17 cellular contexts compared by ENCODE assay signal in the genomic region with DNA sequence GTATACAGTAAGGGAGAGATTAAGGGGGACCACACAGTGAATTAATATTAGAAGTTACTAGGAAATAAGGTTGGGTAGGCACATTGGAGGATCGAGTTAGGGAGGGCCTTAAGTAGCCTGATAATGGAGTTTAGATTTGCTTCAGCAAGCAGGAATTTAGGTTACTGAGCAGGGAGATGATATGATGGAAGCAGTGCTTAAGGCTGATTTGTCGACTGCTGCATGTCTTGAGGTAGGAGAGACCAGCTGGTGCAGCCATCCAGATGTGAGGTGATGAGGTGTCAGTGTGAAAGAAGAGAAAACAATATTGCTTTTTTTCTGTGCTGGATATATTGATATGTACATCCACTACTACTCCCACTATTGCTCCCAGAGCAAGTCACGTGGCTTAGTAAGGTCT. TPM values are rescaled to one million over a fixed set of nuclear protein-coding genes. Genes with fewer than 3 reads are reported as not detected.
DNase-seq lines count a peak whose midpoint lies in the region; ATAC-seq and TF ChIP-seq lines count a peak whose summit lies in the region.
"Had no signal": no experiment of that assay in that cellular context is flagged by ENCODE, and none has a peak within 500 bp of the region (broad histone marks: within the 10 kb centered on the region; RNA-seq: fewer than 3 reads in every experiment).

No MANE protein-coding gene starts in this region.

- H3K27ac ChIP-seq in GM23248 (peak overlapping the region; percentile 98), PC-3 (ENCODE audit: low read length) (peak overlapping the region; percentile 64), foreskin keratinocyte (no peak overlapping the region), left lung (no peak overlapping the region)
- H3K27ac ChIP-seq: RWPE1 had no signal

- no peak overlapping the region for H3K4me3 ChIP-seq in GM23248
- H3K4me3 ChIP-seq in PC-3 (ENCODE audit: low read length): no peak overlapping the region
- no peak overlapping the region for H3K4me3 ChIP-seq in left lung

- no peaks in the 10 kb centered on the region for H3K27me3 Mint-ChIP-seq in endothelial cell (ENCODE audit: unreplicated experiment)

- H3K9me2 ChIP-seq in GM23248 (ENCODE audit: insufficient read depth) (no peaks in the 10 kb centered on the region), PC-3 (replicated peaks; ENCODE audit: low read length) (no peaks in the 10 kb centered on the region)

- H3K9me3 Mint-ChIP-seq in endothelial cell (ENCODE audit: unreplicated experiment): no peaks in the 10 kb centered on the region
- H3K9me3 Mint-ChIP-seq: CD4-positive, alpha-beta T cell had no signal

- H3K4me2 ChIP-seq in GM23248 (ENCODE audit: unreplicated experiment) (peak overlapping the region; percentile 70), PC-3 (ENCODE audit: low read length) (peak overlapping the region; percentile 26; the same call in 1 of the 2 replicates)

- TF ChIP-seq CTCF in PC-3 (conservative IDR thresholded peaks at IDR 0.05; ENCODE audit: low read depth, low read length): no peak
- no peak for TF ChIP-seq CTCF in foreskin keratinocyte (conservative IDR thresholded peaks at IDR 0.05)
- no peak for TF ChIP-seq CTCF in left lung (IDR thresholded peaks at IDR 0.05)
- TF ChIP-seq CTCF in endothelial cell (IDR thresholded peaks at IDR 0.05; ENCODE audit: unreplicated experiment): no peak

- H3K36me3 ChIP-seq in GM23248 (ENCODE audit: low read depth): no peaks in the 10 kb centered on the region
- no peaks in the 10 kb centered on the region for H3K36me3 ChIP-seq in PC-3 (ENCODE audit: low read depth, low read length)
- no peaks in the 10 kb centered on the region for H3K36me3 ChIP-seq in left lung
- H3K36me3 ChIP-seq: BE2C had no signal

- no peak overlapping the region for H3K4me3 Mint-ChIP-seq in endothelial cell (ENCODE audit: unreplicated experiment)
- H3K4me3 Mint-ChIP-seq: CD4-positive, alpha-beta T cell had no signal

- ATAC-seq in PC-3 (no peak), foreskin keratinocyte (peak; percentile 20), left lung (no peak), GM21447 (IDR thresholded peaks at IDR 0.05; ENCODE audit: unreplicated experiment) (no peak)

- H3K9me3 ChIP-seq in GM23248 (ENCODE audit: low read depth): no peaks in the 10 kb centered on the region
- no peaks in the 10 kb centered on the region for H3K9me3 ChIP-seq in PC-3 (ENCODE audit: low read length)
- H3K9me3 ChIP-seq in left lung: no peaks in the 10 kb centered on the region
- H3K9me3 ChIP-seq: BE2C had no signal

- H3K4me1 ChIP-seq in GM23248 (ENCODE audit: insufficient read depth) (peaks cover 33% of the 10 kb centered on the region), PC-3 (ENCODE audit: insufficient read depth, low read length) (peaks cover 24% of the 10 kb centered on the region), foreskin keratinocyte (peaks cover 12% of the 10 kb centered on the region), left lung (no peaks in the 10 kb centered on the region)
- H3K4me1 ChIP-seq: BE2C had no signal

- H3K27me3 ChIP-seq in GM23248 (replicated peaks; ENCODE audit: insufficient read depth) (no peaks in the 10 kb centered on the region), PC-3 (ENCODE audit: low read length) (no peaks in the 10 kb centered on the region), foreskin keratinocyte (peaks cover 5% of the 10 kb centered on the region), left lung (no peaks in the 10 kb centered on the region)
- H3K27me3 ChIP-seq: BE2C had no signal

- H3K79me2 ChIP-seq in GM23248 (ENCODE audit: insufficient read depth): no peaks in the 10 kb centered on the region
- H3K79me2 ChIP-seq in PC-3 (ENCODE audit: low read length): no peaks in the 10 kb centered on the region

- H2AFZ ChIP-seq in GM23248 (peak overlapping the region; percentile 49), PC-3 (ENCODE audit: low read length) (no peak overlapping the region)

- in situ Hi-C loops in GM23248 (cut with MboI): no loop called here

- intact Hi-C loops in PC-3 (cut with micrococcal nuclease): no loop called here
- intact Hi-C loops in left lung (cut with DNase I): no loop called here

- H4K20me1 ChIP-seq in GM23248 (ENCODE audit: insufficient read depth) (no peaks in the 10 kb centered on the region), PC-3 (ENCODE audit: low read length) (no peaks in the 10 kb centered on the region)

- peaks cover 32% of the 10 kb centered on the region for H3F3A ChIP-seq in GM23248 (ENCODE audit: insufficient read depth)
- no peaks in the 10 kb centered on the region for H3F3A ChIP-seq in PC-3 (ENCODE audit: low read length, unreplicated experiment)

- H3K9ac ChIP-seq in GM23248: peak overlapping the region; percentile 84
- no peak overlapping the region for H3K9ac ChIP-seq in PC-3 (ENCODE audit: low read length)

- POLR2A ChIA-PET in PC-3 (lab: Charles Lee; ENCODE audit: unreplicated experiment): no interaction called here

- DNase-seq in GM23248 (peak; percentile 22), PC-3 (no peak), foreskin keratinocyte (no peak), retina (peak; percentile 34), NCI-H226 (no peak), left lung (no peak), endothelial cell (ENCODE audit: low spot score) (no peak)
- DNase-seq: BE2C; CD4-positive, alpha-beta T cell; DMS53; HCEC 1CT; Karpas-422; NCI-H187; NCI-H446; NCI-H748 treated with DMSO at 0.1 percent for 48 hours had no signal

- no TSS peak for BruUV-seq in PC-3 (replicated peaks; lab: Mats Ljungman, UMichigan)

- H3K36me3 Mint-ChIP-seq in endothelial cell (ENCODE audit: low read depth, unreplicated experiment): no peaks in the 10 kb centered on the region

- no peak overlapping the region for H3K27ac Mint-ChIP-seq in endothelial cell (ENCODE audit: unreplicated experiment)
- H3K27ac Mint-ChIP-seq: CD4-positive, alpha-beta T cell had no signal

- CTCF ChIA-PET in PC-3 (lab: Charles Lee): interaction anchor here (0.6 kb wide), 1 partner anchor 12 kb away, joined by 3 read pairs; no protein-coding TSS in a partner anchor

- 24 to 31% methylated on average over 3 of the region's 3 CpGs for WGBS in GM23248 (ENCODE audit: low coverage in 1 of 2, low lambda C conversion rate in 2 of 2, missing lambda C conversion rate in 2 of 2), 2 experiments

- no peaks in the 10 kb centered on the region for H3K4me1 Mint-ChIP-seq in endothelial cell (ENCODE audit: unreplicated experiment)

RNA-seq across cellular contexts. Expression of gene ACTBL2, which starts 55.2 kb away (rescaled TPM):
- 0.11 and 0.76 TPM in 2 replicates for total RNA-seq in GM23248 (2014; rRNA removed; shearing (Covaris generic))
- polyA plus RNA-seq in GM23248 (2016; fragmentation: Nextera tagmentation; extraction: Ambion mirVana): 0.24 and 0.34 TPM in 2 replicates
- total RNA-seq in PC-3 (2014; rRNA removed): 0.11 and 0.12 TPM in 2 replicates
- 0.04 TPM in 1 of 2 replicates, not detected in the other for total RNA-seq in foreskin keratinocyte
- polyA plus RNA-seq in foreskin keratinocyte: not detected in 2 replicates
- under 1 TPM; 0.16 to 0.29 TPM for total RNA-seq in left lung
- not detected for total RNA-seq in endothelial cell (ENCODE audit: unreplicated experiment)
- total RNA-seq: CD4-positive, alpha-beta T cell had no signal

Comparison
In these comparisons a context has a peak if more than half of its experiments do, and no peak if none do; other contexts are left out.
1. DNase-seq: peak in GM23248 (single experiment) and retina (single experiment); none in PC-3 (single experiment), foreskin keratinocyte (0 of 2), NCI-H226 (single experiment), left lung (0 of 2) and endothelial cell (single experiment).
2. H3K27ac ChIP-seq: peak in GM23248 (single experiment) and PC-3 (single experiment); none in foreskin keratinocyte (single experiment) and left lung (0 of 2).